Comparison of ENCODE assay signal across 11 cellular contexts in the genomic region with DNA sequence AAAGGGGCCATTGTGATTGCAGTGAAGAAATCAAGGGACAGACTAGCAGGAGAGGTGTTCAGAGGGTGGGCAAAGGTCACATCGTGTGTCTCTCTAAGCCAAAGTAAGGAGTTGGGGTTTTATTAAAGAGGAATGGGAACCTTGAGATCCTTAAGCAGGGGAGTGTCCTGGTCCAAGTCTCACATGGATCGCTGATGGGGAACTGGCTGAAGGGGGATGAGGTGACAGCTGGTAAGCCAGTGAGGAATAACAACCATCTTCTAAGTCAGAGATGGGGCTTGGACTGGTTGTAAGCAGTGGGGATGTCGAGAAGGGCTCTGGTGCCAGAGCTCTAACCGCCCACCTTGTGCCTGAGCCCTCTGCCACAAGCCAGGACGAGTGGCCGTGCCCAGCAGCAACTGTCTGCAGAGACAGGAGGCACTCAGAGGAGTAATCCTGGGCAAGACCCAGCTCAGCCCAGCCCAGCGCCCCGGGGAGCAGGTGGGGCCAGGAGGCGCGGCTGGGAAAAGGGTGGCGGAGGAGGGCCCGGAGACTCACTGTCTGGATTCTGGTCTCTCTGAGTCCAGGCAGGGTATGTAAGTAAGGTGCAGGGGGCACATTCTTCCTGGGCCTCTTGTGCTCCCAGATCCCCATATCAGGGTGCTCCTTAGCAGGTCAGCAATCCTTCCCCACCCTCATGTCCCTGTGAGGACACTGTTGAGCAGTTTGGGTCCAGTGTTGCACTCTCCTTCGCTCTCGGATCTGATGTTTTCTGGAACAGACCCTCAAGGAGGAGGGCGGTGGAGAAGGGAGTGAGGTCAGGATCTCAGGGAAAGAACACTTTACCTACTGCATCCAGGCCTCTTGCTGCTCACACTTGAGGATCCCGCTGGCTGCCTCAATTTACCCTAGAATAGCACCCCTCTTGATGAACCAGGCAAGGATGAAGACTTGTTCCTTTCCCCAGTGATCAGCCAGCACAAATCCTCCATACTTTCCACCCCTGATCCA. TPM values are rescaled to one million over a fixed set of nuclear protein-coding genes. Genes with fewer than 3 reads are reported as not detected.
DNase-seq lines count a peak whose midpoint lies in the region; ATAC-seq, FAIRE-seq and TF ChIP-seq lines count a peak whose summit lies in the region.
"Had no signal": no experiment of that assay in that cellular context is flagged by ENCODE, and none has a peak within 500 bp of the region (broad histone marks: within the 10 kb centered on the region; RNA-seq: fewer than 3 reads in every experiment).

No MANE protein-coding gene starts in this region.

- H3K4me1 ChIP-seq in CD8-positive, alpha-beta T cell (ENCODE audit: insufficient read depth, low read length) = peaks cover 69% of the 10 kb centered on the region
- H3K4me1 ChIP-seq in kidney (ENCODE audit: control insufficient read depth in 1 of 2, insufficient read depth in 1 of 2, low read depth in 1 of 2, low read length in 2 of 2) (peaks cover 0 to 14% of the 10 kb centered on the region in 2 donors), ovary (ENCODE audit: insufficient read depth) (peaks cover 11% of the 10 kb centered on the region)

- no peak for TF ChIP-seq EP300 in ovary (IDR thresholded peaks at IDR 0.05)

- no peak overlapping the region for H3K27ac ChIP-seq in CD8-positive, alpha-beta T cell (ENCODE audit: low read depth, low read length)
- H3K27ac ChIP-seq in kidney (ENCODE audit: low read depth in 2 of 2, low read length in 2 of 2) (no peak overlapping the region), ovary (no peak overlapping the region)

- H3K4me3 ChIP-seq in CD8-positive, alpha-beta T cell (ENCODE audit: low read depth, low read length) = no peak overlapping the region
- no peak overlapping the region for H3K4me3 ChIP-seq in kidney (ENCODE audit: low read length in 2 of 2)
- H3K4me3 ChIP-seq in ovary = no peak overlapping the region

- no peaks in the 10 kb centered on the region for H3K36me3 Mint-ChIP-seq in CD8-positive, alpha-beta T cell
- no peaks in the 10 kb centered on the region for H3K36me3 Mint-ChIP-seq in activated CD4-positive, alpha-beta memory T cell treated with anti-CD3 and anti-CD28 coated beads, Interleukin-2, amount 10 ng/mL, durations not matched to agents 7 days and 5 days (ENCODE audit: low read depth)

- TF ChIP-seq POLR2A in GM19099 (IDR thresholded peaks at IDR 0.05; ENCODE audit: extremely low read depth, insufficient read length, low read depth) (peak; percentile 17), ovary (IDR thresholded peaks at IDR 0.05) (no peak)

- FAIRE-seq in kidney (lab: Jason Lieb, UNC) = no peak

- peaks cover 54% of the 10 kb centered on the region for H3K4me1 Mint-ChIP-seq in CD8-positive, alpha-beta T cell (ENCODE audit: low read depth)
- H3K4me1 Mint-ChIP-seq in activated CD4-positive, alpha-beta memory T cell treated with anti-CD3 and anti-CD28 coated beads, Interleukin-2, amount 10 ng/mL, durations not matched to agents 7 days and 5 days = peaks cover 50% of the 10 kb centered on the region

- no peaks in the 10 kb centered on the region for H3K9me3 Mint-ChIP-seq in CD8-positive, alpha-beta T cell
- no peaks in the 10 kb centered on the region for H3K9me3 Mint-ChIP-seq in activated CD4-positive, alpha-beta memory T cell treated with anti-CD3 and anti-CD28 coated beads, Interleukin-2, amount 10 ng/mL, durations not matched to agents 7 days and 5 days

- H3K27ac Mint-ChIP-seq in CD8-positive, alpha-beta T cell = peak overlapping the region; percentile 94
- H3K27ac Mint-ChIP-seq in activated CD4-positive, alpha-beta memory T cell treated with anti-CD3 and anti-CD28 coated beads, Interleukin-2, amount 10 ng/mL, durations not matched to agents 7 days and 5 days = peak overlapping the region; percentile 25

- peak in 1 of 7 experiments; percentile 9 for DNase-seq in CD8-positive, alpha-beta T cell
- DNase-seq in activated CD4-positive, alpha-beta memory T cell treated with anti-CD3 and anti-CD28 coated beads, Interleukin-2, amount 10 ng/mL, durations not matched to agents 7 days and 5 days = no peak
- DNase-seq in kidney (peak; percentile 83), NCI-H2227 treated with DMSO at 0.1 percent for 48 hours (lab: John Stamatoyannopoulos, UW) (no peak), ovary (no peak)
- no peak for DNase-seq in effector CD8-positive, alpha-beta T cell (lab: John Stamatoyannopoulos, UW)
- DNase-seq: NCI-H1048, occipital lobe had no signal

- peak overlapping the region; percentile 72 for H3K4me3 Mint-ChIP-seq in CD8-positive, alpha-beta T cell
- H3K4me3 Mint-ChIP-seq in activated CD4-positive, alpha-beta memory T cell treated with anti-CD3 and anti-CD28 coated beads, Interleukin-2, amount 10 ng/mL, durations not matched to agents 7 days and 5 days = peak overlapping the region; percentile 60

- intact Hi-C loops in CD8-positive, alpha-beta T cell (cut with DNase I, micrococcal nuclease) = loop anchor here (5.0 kb wide), 4 partner anchors 268 to 677 kb away; a partner anchor contains a TSS
- intact Hi-C loops in kidney (cut with DNase I) = no loop called here
- intact Hi-C loops in ovary (cut with DNase I) = no loop called here

- 79 to 91% (median 86%) methylated on average over 16 of the region's 16 CpGs for WGBS in ovary, 3 donors

- CTCF ChIA-PET in CD8-positive, alpha-beta T cell (lab: Charles Lee) = interaction anchor here (0.7 to 30.3 kb wide), 3 partner anchors 12 to 42 kb away, joined by 3 to 1148 read pairs (median 112); a partner anchor contains a TSS
- CTCF ChIA-PET in activated CD4-positive, alpha-beta memory T cell treated with anti-CD3 and anti-CD28 coated beads, Interleukin-2, amount 10 ng/mL, durations not matched to agents 7 days and 5 days (lab: Charles Lee) = interaction anchor here (1.1 to 10.1 kb wide), 3 partner anchors 17 to 350 kb away, joined by 3 to 387 read pairs (median 6); a partner anchor contains a TSS

- H3K27me3 Mint-ChIP-seq in CD8-positive, alpha-beta T cell (ENCODE audit: low read depth) = peaks cover 6% of the 10 kb centered on the region
- peaks cover 65% of the 10 kb centered on the region for H3K27me3 Mint-ChIP-seq in activated CD4-positive, alpha-beta memory T cell treated with anti-CD3 and anti-CD28 coated beads, Interleukin-2, amount 10 ng/mL, durations not matched to agents 7 days and 5 days

- POLR2A ChIA-PET in CD8-positive, alpha-beta T cell (lab: Charles Lee) = interaction anchor here (9.5 kb wide), 1 partner anchor 15 kb away, joined by 272 read pairs; a partner anchor contains a TSS
- POLR2A ChIA-PET in activated CD4-positive, alpha-beta memory T cell treated with anti-CD3 and anti-CD28 coated beads, Interleukin-2, amount 10 ng/mL, durations not matched to agents 7 days and 5 days (lab: Charles Lee) = interaction anchor here (3.1 to 9.7 kb wide), 2 partner anchors 16 to 17 kb away, joined by 20 to 101 read pairs; a partner anchor contains a TSS

- no peak overlapping the region for H3K9ac ChIP-seq in kidney (ENCODE audit: low read length in 2 of 2)

- no peaks in the 10 kb centered on the region for H3K9me3 ChIP-seq in CD8-positive, alpha-beta T cell (ENCODE audit: low read length)
- H3K9me3 ChIP-seq in kidney (ENCODE audit: control insufficient read depth in 1 of 2, low read length in 2 of 2) (no peaks in the 10 kb centered on the region), ovary (no peaks in the 10 kb centered on the region)

- no peaks in the 10 kb centered on the region for H3K27me3 ChIP-seq in CD8-positive, alpha-beta T cell (ENCODE audit: insufficient read depth, low read length)
- no peaks in the 10 kb centered on the region for H3K27me3 ChIP-seq in ovary

- TF ChIP-seq CTCF in CD8-positive, alpha-beta T cell (IDR thresholded peaks at IDR 0.05) = no peak
- TF ChIP-seq CTCF in kidney (IDR thresholded peaks at IDR 0.05; ENCODE audit: borderline replicate concordance, extremely low read depth, insufficient read depth) = no peak
- TF ChIP-seq CTCF in ovary (IDR thresholded peaks at IDR 0.05) = no peak

- ATAC-seq in CD8-positive, alpha-beta T cell = no peak
- ATAC-seq in HG02588 (IDR thresholded peaks at IDR 0.05; ENCODE audit: unreplicated experiment) = no peak

- H3K36me3 ChIP-seq in CD8-positive, alpha-beta T cell (ENCODE audit: insufficient read depth, low read length) = no peaks in the 10 kb centered on the region
- H3K36me3 ChIP-seq in kidney (ENCODE audit: control insufficient read depth in 1 of 2, insufficient read depth in 2 of 2, low read length in 2 of 2) (no peaks in the 10 kb centered on the region), ovary (no peaks in the 10 kb centered on the region)

RNA-seq across cellular contexts. Expression of a gene that starts 13.8 kb away (rescaled TPM):
- total RNA-seq in CD8-positive, alpha-beta T cell = 1 to 10 TPM; 4.9 to 6.6 TPM
- 1 to 10 TPM in 1 of 2 experiments, under 1 TPM in 1; 0.70 to 1.4 TPM for total RNA-seq in activated CD4-positive, alpha-beta memory T cell treated with anti-CD3 and anti-CD28 coated beads, Interleukin-2, amount 10 ng/mL, durations not matched to agents 7 days and 5 days
- total RNA-seq in kidney = 10.2 TPM
- 1.1 TPM for polyA plus RNA-seq in kidney (ENCODE audit: insufficient read depth, low read depth, low replicate concordance)
- total RNA-seq in ovary = 10 to 100 TPM in 1 of 7 donors, 1 to 10 TPM in 1, under 1 TPM in 1, not detected in 4; 0.27 to 12.4 (median 1.6) TPM
- under 1 TPM; 0.04 to 0.13 TPM for polyA plus RNA-seq in ovary
- total RNA-seq: occipital lobe had no signal

RNA-seq across cellular contexts. Expression of a gene that starts 34.9 kb away (rescaled TPM):
- not detected for total RNA-seq in CD8-positive, alpha-beta T cell
- total RNA-seq in activated CD4-positive, alpha-beta memory T cell treated with anti-CD3 and anti-CD28 coated beads, Interleukin-2, amount 10 ng/mL, durations not matched to agents 7 days and 5 days = not detected
- total RNA-seq in kidney = 0.57 TPM
- 0.75 TPM for polyA plus RNA-seq in kidney (ENCODE audit: insufficient read depth, low read depth, low replicate concordance)
- 1 to 10 TPM; 1.1 to 4.5 (median 2.0) TPM for total RNA-seq in ovary
- polyA plus RNA-seq in ovary = 1 to 10 TPM in 1 of 2 donors, under 1 TPM in 1; 0.13 to 2.9 TPM
- total RNA-seq: cerebellum, occipital lobe had no signal

Comparison
In these comparisons a context has a peak if more than half of its experiments do, and no peak if none do; other contexts are left out.
1. intact Hi-C loops: an anchor here in CD8-positive, alpha-beta T cell (5.0 kb wide); none called in kidney and ovary.